Comparison of ENCODE assay signal across 13 cellular contexts in genomic region chr22:38935023-38935422, GRCh38. TPM values are rescaled to one million over a fixed set of nuclear protein-coding genes. Genes with fewer than 3 reads are reported as not detected.
A peak's percentile ranks its signal among the peaks of the same experiment; 100 is the strongest.
DNase-seq lines count a peak whose midpoint lies in the region; ATAC-seq and TF ChIP-seq lines count a peak whose summit lies in the region.
"Had no signal": no experiment of that assay in that cellular context is flagged by ENCODE, and none has a peak within 500 bp of the region (broad histone marks: within the 10 kb centered on the region; RNA-seq: fewer than 3 reads in every experiment).

No MANE protein-coding gene starts in this region.

- ATAC-seq in heart right ventricle (peak; percentile 34 to 92 (median 86)), upper lobe of left lung (ENCODE audit: low FRiP score in 2 of 2) (peak in 1 of 2 donors; percentile 72)

- intact Hi-C loops in heart right ventricle (cut with DNase I), result no loop called here

- H3K36me3 Mint-ChIP-seq in mesothelial cell of epicardium, result no peaks in the 10 kb centered on the region

- peaks cover 12% of the 10 kb centered on the region for H3K9me3 Mint-ChIP-seq in mesothelial cell of epicardium

- peak in 1 of 4 donors; percentile 1 for TF ChIP-seq EP300 in upper lobe of left lung (IDR thresholded peaks at IDR 0.05)

- H3K27me3 ChIP-seq in heart right ventricle (peaks cover 0 to 12% (median 0%) of the 10 kb centered on the region in 7 donors), upper lobe of left lung (no peaks in the 10 kb centered on the region)

- TF ChIP-seq CTCF in heart right ventricle (IDR thresholded peaks at IDR 0.05) (no peak), upper lobe of left lung (IDR thresholded peaks at IDR 0.05) (no peak), mesothelial cell of epicardium (IDR thresholded peaks at IDR 0.05; ENCODE audit: unreplicated experiment) (no peak)

- no peak overlapping the region for H3K4me3 Mint-ChIP-seq in mesothelial cell of epicardium

- H3K4me1 ChIP-seq in heart right ventricle (peaks cover 0 to 11% (median 0%) of the 10 kb centered on the region in 9 donors), upper lobe of left lung (no peaks in the 10 kb centered on the region)

- TF ChIP-seq POLR2A in upper lobe of left lung (IDR thresholded peaks at IDR 0.05), result no peak

- WGBS in heart right ventricle, 2 donors, result 53 to 61% methylated on average over 8 of the region's 8 CpGs
- WGBS in upper lobe of left lung, 2 donors, result 53 to 57% methylated on average over 8 of the region's 8 CpGs

- no peak overlapping the region for H3K27ac Mint-ChIP-seq in mesothelial cell of epicardium

- H3K4me3 ChIP-seq in heart right ventricle (no peak overlapping the region), upper lobe of left lung (no peak overlapping the region)
- H3K4me3 ChIP-seq: thoracic aorta had no signal

- H3K9me3 ChIP-seq in heart right ventricle (no peaks in the 10 kb centered on the region), upper lobe of left lung (no peaks in the 10 kb centered on the region)
- H3K9me3 ChIP-seq: thoracic aorta had no signal

- H3K4me1 Mint-ChIP-seq in mesothelial cell of epicardium, result peaks cover 5% of the 10 kb centered on the region

- DNase-seq in NCI-H2227 (lab: John Stamatoyannopoulos, UW; ENCODE audit: unreplicated experiment), result peak; percentile 10
- no peak for DNase-seq in NCI-H2227 treated with DMSO at 0.1 percent for 48 hours (lab: John Stamatoyannopoulos, UW)
- DNase-seq in NCI-H774 (lab: John Stamatoyannopoulos, UW), result peak; percentile 77
- peak; percentile 64 to 78 for DNase-seq in heart right ventricle
- DNase-seq in upper lobe of left lung, result peak; percentile 86 to 96
- DNase-seq in mesothelial cell of epicardium (ENCODE audit: low spot score in 2 of 2, unreplicated experiment in 2 of 2), result no peak
- DNase-seq in activated CD4-positive, CD25-positive, alpha-beta regulatory T cell treated with anti-CD3 and anti-CD28 coated beads, Interleukin-2, amount 50 U/mL, for 72 hours, result no peak
- no peak for DNase-seq in iPS-NIHi11 (ENCODE audit: low spot score)
- DNase-seq: activated CD4-positive, CD25-positive, alpha-beta regulatory T cell; activated naive CD4-positive, alpha-beta T cell treated with Interleukin-2 at 50 U/mL for 16 hours had no signal

- H3K27me3 Mint-ChIP-seq in mesothelial cell of epicardium (ENCODE audit: low read depth), result peaks cover 1% of the 10 kb centered on the region

- no peaks in the 10 kb centered on the region for H3K36me3 ChIP-seq in heart right ventricle
- no peaks in the 10 kb centered on the region for H3K36me3 ChIP-seq in upper lobe of left lung
- H3K36me3 ChIP-seq: thoracic aorta had no signal

- no peak overlapping the region for H3K27ac ChIP-seq in heart right ventricle
- no peak overlapping the region for H3K27ac ChIP-seq in upper lobe of left lung
- H3K27ac ChIP-seq: thoracic aorta had no signal

RNA-seq across cellular contexts. Expression of gene APOBEC3A, which starts 22.4 kb away (rescaled TPM):
- total RNA-seq in heart right ventricle, result 1 to 10 TPM in 5 of 10 donors, under 1 TPM in 4, not detected in 1; 0.20 to 5.6 (median 1.0) TPM
- under 1 TPM in 1 of 2 donors, not detected in 1; 0.22 TPM for polyA plus RNA-seq in heart right ventricle
- 10 to 100 TPM in 3 of 6 donors, 1 to 10 TPM in 3; 3.0 to 27.3 (median 8.3) TPM for total RNA-seq in upper lobe of left lung
- not detected in 3 replicates for total RNA-seq in mesothelial cell of epicardium
- total RNA-seq: A673, OCI-LY7 had no signal

RNA-seq across cellular contexts. Expression of gene APOBEC3B, which starts 47.1 kb away (rescaled TPM):
- total RNA-seq in heart right ventricle (1 to 10 TPM in 7 of 10 donors, under 1 TPM in 3; 0.55 to 6.4 (median 1.3) TPM), upper lobe of left lung (1 to 10 TPM in 3 of 6 donors, under 1 TPM in 1, not detected in 2; 0.89 to 5.8 (median 1.5) TPM), mesothelial cell of epicardium (4.3 to 5.1 TPM (median 4.9 TPM) in 3 replicates)
- polyA plus RNA-seq in heart right ventricle, result under 1 TPM; 0.29 to 0.77 TPM

Comparison
In these comparisons a context has a peak if more than half of its experiments do, and no peak if none do; other contexts are left out.
1. DNase-seq: peak in NCI-H2227 (single experiment), NCI-H774 (single experiment), heart right ventricle (2 of 2) and upper lobe of left lung (2 of 2); none in NCI-H2227 treated with DMSO at 0.1 percent for 48 hours (single experiment), mesothelial cell of epicardium (0 of 2), activated CD4-positive, CD25-positive, alpha-beta regulatory T cell treated with anti-CD3 and anti-CD28 coated beads, Interleukin-2, amount 50 U/mL, for 72 hours (single experiment) and iPS-NIHi11 (single experiment).